Comparison of ENCODE assay signal across 9 cellular contexts in the genomic region with DNA sequence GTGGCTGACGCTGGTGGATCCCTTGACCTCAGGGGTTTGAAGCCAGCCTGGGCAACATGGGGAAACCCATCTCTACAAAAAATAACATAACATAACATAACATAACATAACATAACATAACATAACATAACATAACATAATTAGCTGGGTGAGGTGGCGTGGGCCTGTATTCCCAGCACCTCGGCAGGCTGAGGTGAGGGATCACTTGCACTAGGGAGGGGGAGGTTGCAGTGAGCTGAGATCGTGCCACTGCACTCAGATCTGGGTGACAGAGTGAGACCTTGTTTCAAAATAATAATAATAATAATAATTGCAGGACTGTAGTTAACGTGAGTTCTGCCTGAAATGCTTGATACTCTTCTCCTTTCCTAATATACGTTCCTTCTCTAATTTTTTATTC. TPM values are rescaled to one million over a fixed set of nuclear protein-coding genes. Genes with fewer than 3 reads are reported as not detected.
A peak's percentile ranks its signal among the peaks of the same experiment; 100 is the strongest.
DNase-seq lines count a peak whose midpoint lies in the region; ATAC-seq and TF ChIP-seq lines count a peak whose summit lies in the region.
"Had no signal": no experiment of that assay in that cellular context is flagged by ENCODE, and none has a peak within 500 bp of the region (broad histone marks: within the 10 kb centered on the region; RNA-seq: fewer than 3 reads in every experiment).

No MANE protein-coding gene starts in this region.

- no TSS peak for BruUV-seq in Caco-2 (replicated peaks; lab: Mats Ljungman, UMichigan)

- DNase-seq in Caco-2 (no peak), Karpas-422 (no peak), HuH-7.5 (ENCODE audit: low spot score) (no peak), caudate nucleus (lab: John Stamatoyannopoulos, UW) (no peak), dermis blood vessel endothelial cell (no peak)
- DNase-seq: cortex of kidney had no signal

- H3K9me3 ChIP-seq in Caco-2 (no peaks in the 10 kb centered on the region), Karpas-422 (ENCODE audit: low read length) (no peaks in the 10 kb centered on the region), neuron (ENCODE audit: low read length) (no peaks in the 10 kb centered on the region)

- H3K36me3 ChIP-seq in Caco-2 (ENCODE audit: control insufficient read depth, insufficient read depth, low read length), result peaks cover 1% of the 10 kb centered on the region; the same call in 1 of the 2 replicates
- peaks cover 39% of the 10 kb centered on the region; the same call in 1 of the 2 replicates for H3K36me3 ChIP-seq in Karpas-422 (ENCODE audit: insufficient read depth, low read length)
- peaks cover 36% of the 10 kb centered on the region for H3K36me3 ChIP-seq in neuron (ENCODE audit: insufficient read depth, low read length)

- no peaks in the 10 kb centered on the region for H3K9me3 Mint-ChIP-seq in Caco-2 (ENCODE audit: unreplicated experiment)
- no peaks in the 10 kb centered on the region for H3K9me3 Mint-ChIP-seq in dendritic cell treated with granulocyte-macrophage colony-stimulating factor and Interleukin-4, amounts not matched to agents 40 ng/mL and 50 ng/mL, for 4 days

- H3K27me3 Mint-ChIP-seq in Caco-2 (ENCODE audit: insufficient read depth, unreplicated experiment), result no peaks in the 10 kb centered on the region
- H3K27me3 Mint-ChIP-seq in dendritic cell treated with granulocyte-macrophage colony-stimulating factor and Interleukin-4, amounts not matched to agents 40 ng/mL and 50 ng/mL, for 4 days, result no peaks in the 10 kb centered on the region

- ATAC-seq in GM18502 (IDR thresholded peaks at IDR 0.05; ENCODE audit: poor library complexity, unreplicated experiment), result no peak

- H3K27ac Mint-ChIP-seq in Caco-2 (ENCODE audit: unreplicated experiment), result peak overlapping the region; percentile 100
- H3K27ac Mint-ChIP-seq in dendritic cell treated with granulocyte-macrophage colony-stimulating factor and Interleukin-4, amounts not matched to agents 40 ng/mL and 50 ng/mL, for 4 days, result no peak overlapping the region

- H2AFZ ChIP-seq in Karpas-422 (ENCODE audit: low read length), result no peak overlapping the region
- no peak overlapping the region for H2AFZ ChIP-seq in neuron (ENCODE audit: low read depth, low read length)

- peak overlapping the region; percentile 100 for H3K4me3 Mint-ChIP-seq in Caco-2 (ENCODE audit: unreplicated experiment)
- H3K4me3 Mint-ChIP-seq in dendritic cell treated with granulocyte-macrophage colony-stimulating factor and Interleukin-4, amounts not matched to agents 40 ng/mL and 50 ng/mL, for 4 days, result peak overlapping the region; percentile 100

- CTCF ChIA-PET in Caco-2 (lab: Charles Lee), result no interaction called here

- H3K9ac ChIP-seq in Karpas-422 (ENCODE audit: low read length), result peak overlapping the region; percentile 90

- H3K4me2 ChIP-seq in Karpas-422 (ENCODE audit: low read depth, low read length, poor library complexity, severe bottlenecking), result peak overlapping the region; percentile 88

- H3K27ac ChIP-seq in Karpas-422 (ENCODE audit: low read length), result no peak overlapping the region
- H3K27ac ChIP-seq in caudate nucleus (ENCODE audit: low read depth, low read length), result no peak overlapping the region

- H3K27me3 ChIP-seq in Caco-2 (replicated peaks; ENCODE audit: control insufficient read depth, insufficient read depth, low read length) (no peaks in the 10 kb centered on the region), Karpas-422 (ENCODE audit: low read length) (no peaks in the 10 kb centered on the region), neuron (ENCODE audit: insufficient read depth, low read length) (no peaks in the 10 kb centered on the region)

- peaks cover 37% of the 10 kb centered on the region for H3K79me2 ChIP-seq in Karpas-422 (ENCODE audit: low read length)

- POLR2A ChIA-PET in Caco-2 (lab: Charles Lee), result interaction anchor here (1.1 kb wide), 1 partner anchor 560 kb away, joined by 3 read pairs; no protein-coding TSS in a partner anchor

- TF ChIP-seq CTCF in Caco-2 (IDR thresholded peaks at IDR 0.05; ENCODE audit: insufficient read depth in 1 of 2, low read depth in 1 of 2, low read length in 1 of 2, severe bottlenecking in 1 of 2, unreplicated experiment in 1 of 2), result no peak

- intact Hi-C loops in Caco-2 (cut with micrococcal nuclease; ENCODE audit: unreplicated experiment), result loop anchor here (2.0 kb wide), 1 partner anchor 139 kb away; no protein-coding TSS in a partner anchor
- intact Hi-C loops in dendritic cell treated with granulocyte-macrophage colony-stimulating factor and Interleukin-4, amounts not matched to agents 40 ng/mL and 50 ng/mL, for 4 days (cut with micrococcal nuclease), result loop anchor here (10.0 kb wide), 1 partner anchor 113 kb away; a partner anchor contains a TSS

- H3K36me3 Mint-ChIP-seq in Caco-2 (ENCODE audit: insufficient read depth, unreplicated experiment), result peaks cover 54% of the 10 kb centered on the region
- peaks cover 31% of the 10 kb centered on the region for H3K36me3 Mint-ChIP-seq in dendritic cell treated with granulocyte-macrophage colony-stimulating factor and Interleukin-4, amounts not matched to agents 40 ng/mL and 50 ng/mL, for 4 days (ENCODE audit: low read depth)

- H3K4me1 ChIP-seq in Caco-2, result peaks cover 5% of the 10 kb centered on the region; the same call in 1 of the 2 replicates
- H3K4me1 ChIP-seq in Karpas-422 (ENCODE audit: low read length), result peaks cover 21% of the 10 kb centered on the region
- H3K4me1 ChIP-seq in neuron (ENCODE audit: insufficient read depth, low read length), result peaks cover 10% of the 10 kb centered on the region

- H3K9me2 ChIP-seq in Karpas-422 (replicated peaks; ENCODE audit: insufficient read depth, low read length), result peaks cover 5% of the 10 kb centered on the region; the same call in 1 of the 2 replicates

- no peaks in the 10 kb centered on the region for H4K20me1 ChIP-seq in Karpas-422 (ENCODE audit: insufficient read depth, low read depth, low read length)

- H3K4me3 ChIP-seq in Caco-2 (ENCODE audit: low read depth, low read length) (peak overlapping the region; percentile 90), Karpas-422 (ENCODE audit: low read length) (peak overlapping the region; percentile 93), neuron (ENCODE audit: low read length) (peak overlapping the region; percentile 92)

- H3K4me1 Mint-ChIP-seq in Caco-2 (ENCODE audit: low read depth, unreplicated experiment), result peaks cover 20% of the 10 kb centered on the region
- H3K4me1 Mint-ChIP-seq in dendritic cell treated with granulocyte-macrophage colony-stimulating factor and Interleukin-4, amounts not matched to agents 40 ng/mL and 50 ng/mL, for 4 days (ENCODE audit: low read depth), result peaks cover 14% of the 10 kb centered on the region

RNA-seq across cellular contexts. Expression of a gene that starts 1.3 kb away (rescaled TPM):
- 134 and 137 TPM in 2 replicates for total RNA-seq in Caco-2 (2022)
- total RNA-seq in Karpas-422 (2014; rRNA removed; shearing (Covaris generic); ENCODE audit: low replicate concordance), result 35.3 and 55.4 TPM in 2 replicates
- total RNA-seq in dermis blood vessel endothelial cell, result 7.8 and 17.6 TPM in 2 replicates
